In the genomic region with DNA sequence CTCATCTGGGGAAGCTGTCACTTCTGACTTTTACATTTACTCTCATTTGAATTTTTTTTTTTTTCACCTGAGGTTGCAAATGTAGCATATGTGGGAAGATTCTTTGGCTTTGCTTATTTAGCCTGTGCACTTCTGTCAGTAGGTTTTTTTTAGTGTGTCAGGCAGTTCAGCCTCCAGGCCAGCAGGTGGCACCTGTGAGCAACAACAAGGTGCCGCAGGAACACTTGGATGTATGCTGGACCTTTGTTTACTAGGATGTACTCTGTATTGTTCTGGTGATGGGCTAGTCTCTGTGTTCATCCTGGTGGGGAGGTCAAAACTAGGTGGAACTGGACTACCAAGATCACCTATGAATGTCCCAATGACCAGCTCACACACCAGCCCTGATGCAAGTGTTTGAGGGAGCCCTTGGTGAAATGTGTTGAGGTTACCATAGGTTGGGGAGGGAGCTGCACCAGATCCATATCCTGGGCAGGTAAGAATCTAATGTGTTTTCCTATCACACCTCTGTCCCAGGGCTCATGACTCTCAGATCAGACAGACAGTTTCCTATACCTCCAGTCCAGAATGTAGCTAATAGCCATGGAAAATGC, we compare ENCODE assay signal across 8 cellular contexts.
DNase-seq lines count a peak whose midpoint lies in the region; ATAC-seq and TF ChIP-seq lines count a peak whose summit lies in the region.

No MANE protein-coding gene starts in this region.

- DNase-seq in A172 (ENCODE audit: low spot score) (peak; percentile 16), GM13976 (ENCODE audit: low spot score) (peak; percentile 10), neural crest cell (ENCODE audit: low read depth, low spot score) (no peak), DMS153 treated with DMSO at 0.1 percent for 48 hours (lab: John Stamatoyannopoulos, UW; ENCODE audit: unreplicated experiment) (no peak), NCI-H2107 (lab: John Stamatoyannopoulos, UW) (no peak), SW480 (ENCODE audit: low spot score) (no peak)
- DNase-seq in activated CD8-positive, alpha-beta T cell treated with anti-CD3 and anti-CD28 coated beads, Interleukin-2, amount 10 ng/mL, durations not matched to agents 7 days and 5 days, result peak; percentile 28

- peaks cover 13% of the 10 kb centered on the region for H3K9me3 Mint-ChIP-seq in activated CD8-positive, alpha-beta T cell treated with anti-CD3 and anti-CD28 coated beads, Interleukin-2, amount 10 ng/mL, durations not matched to agents 7 days and 5 days (ENCODE audit: insufficient read depth)
- peaks cover 21% of the 10 kb centered on the region for H3K9me3 Mint-ChIP-seq in neural crest cell

- TF ChIP-seq CTCF in GM13976 (IDR thresholded peaks at IDR 0.05; ENCODE audit: borderline replicate concordance, control extremely low read depth, extremely low read depth, insufficient read depth, missing control alignments) (peak; percentile 52), neural crest cell (conservative IDR thresholded peaks at IDR 0.05) (peak; percentile 68)

- H3K27me3 Mint-ChIP-seq in activated CD8-positive, alpha-beta T cell treated with anti-CD3 and anti-CD28 coated beads, Interleukin-2, amount 10 ng/mL, durations not matched to agents 7 days and 5 days (ENCODE audit: low read depth), result no peaks in the 10 kb centered on the region
- H3K27me3 Mint-ChIP-seq in neural crest cell (ENCODE audit: low read depth), result no peaks in the 10 kb centered on the region

- no peaks in the 10 kb centered on the region for H3K4me1 Mint-ChIP-seq in activated CD8-positive, alpha-beta T cell treated with anti-CD3 and anti-CD28 coated beads, Interleukin-2, amount 10 ng/mL, durations not matched to agents 7 days and 5 days (ENCODE audit: low read depth)
- no peaks in the 10 kb centered on the region for H3K4me1 Mint-ChIP-seq in neural crest cell

- H3K4me3 Mint-ChIP-seq in activated CD8-positive, alpha-beta T cell treated with anti-CD3 and anti-CD28 coated beads, Interleukin-2, amount 10 ng/mL, durations not matched to agents 7 days and 5 days, result no peak overlapping the region
- H3K4me3 Mint-ChIP-seq in neural crest cell, result no peak overlapping the region

- H3K36me3 Mint-ChIP-seq in activated CD8-positive, alpha-beta T cell treated with anti-CD3 and anti-CD28 coated beads, Interleukin-2, amount 10 ng/mL, durations not matched to agents 7 days and 5 days (ENCODE audit: low read depth), result no peaks in the 10 kb centered on the region
- peaks cover 13% of the 10 kb centered on the region for H3K36me3 Mint-ChIP-seq in neural crest cell (ENCODE audit: low read depth)

- POLR2A ChIA-PET in activated CD8-positive, alpha-beta T cell treated with anti-CD3 and anti-CD28 coated beads, Interleukin-2, amount 10 ng/mL, durations not matched to agents 7 days and 5 days (lab: Charles Lee), result no interaction called here

- CTCF ChIA-PET in activated CD8-positive, alpha-beta T cell treated with anti-CD3 and anti-CD28 coated beads, Interleukin-2, amount 10 ng/mL, durations not matched to agents 7 days and 5 days (lab: Charles Lee), result interaction anchor here (0.8 kb wide), 1 partner anchor 13 kb away, joined by 3 read pairs; no protein-coding TSS in a partner anchor

- peak; percentile 51 for ATAC-seq in HG03280 (IDR thresholded peaks at IDR 0.05; ENCODE audit: unreplicated experiment)
- no peak for ATAC-seq in activated CD8-positive, alpha-beta T cell treated with anti-CD3 and anti-CD28 coated beads, Interleukin-2, amount 10 ng/mL, durations not matched to agents 7 days and 5 days

- no peak overlapping the region for H3K27ac Mint-ChIP-seq in activated CD8-positive, alpha-beta T cell treated with anti-CD3 and anti-CD28 coated beads, Interleukin-2, amount 10 ng/mL, durations not matched to agents 7 days and 5 days
- H3K27ac Mint-ChIP-seq in neural crest cell (ENCODE audit: unreplicated experiment), result no peak overlapping the region

- in situ Hi-C loops in GM13976 (cut with MboI; ENCODE audit: low sequenced_read_pairs, unreplicated experiment), result no loop called here

Comparison
In these comparisons a context has a peak if more than half of its experiments do, and no peak if none do; other contexts are left out.
1. DNase-seq: peak in A172 (single experiment), GM13976 (single experiment) and activated CD8-positive, alpha-beta T cell treated with anti-CD3 and anti-CD28 coated beads, Interleukin-2, amount 10 ng/mL, durations not matched to agents 7 days and 5 days (single experiment); none in neural crest cell (single experiment), DMS153 treated with DMSO at 0.1 percent for 48 hours (single experiment), NCI-H2107 (single experiment) and SW480 (single experiment).